ENCODE assay signal across 1 cellular context in genomic region chr7:103119791-103120291, GRCh38.
TF ChIP-seq lines count a peak whose summit lies in the region.

No MANE protein-coding gene starts in this region.

TF ChIP-seq in K562, 482 proteins besides CTCF, POLR2A, EP300 and RAD21 (continued from another document and continues in another):
- TF ChIP-seq NKRF (IDR thresholded peaks at IDR 0.05; ENCODE audit: borderline replicate concordance) (no peak; the same call in 1 of the 2 replicates), MYNN (IDR thresholded peaks at IDR 0.05) (peak; percentile 94), MYNN (CRISPR knock-in tag; IDR thresholded peaks at IDR 0.05) (no peak), OTX1 (CRISPR knock-in tag; IDR thresholded peaks at IDR 0.05) (no peak), ZNF232 (CRISPR knock-in tag; IDR thresholded peaks at IDR 0.05) (0 out of 2 replicates have a peak, but pooled peaks have one; percentile 52), REST (CRISPR knock-in tag; IDR thresholded peaks at IDR 0.05; ENCODE audit: low read depth) (no peak), ESRRA (IDR thresholded peaks at IDR 0.05; ENCODE audit: borderline replicate concordance, low read depth) (peak; percentile 93), PTRF (tag; IDR thresholded peaks at IDR 0.05) (no peak), ASH1L (IDR thresholded peaks at IDR 0.05; ENCODE audit: borderline replicate concordance, low read depth, partially characterized antibody) (no peak), NEUROD1 (IDR thresholded peaks at IDR 0.05; ENCODE audit: borderline replicate concordance, low read depth, low read length, partially characterized antibody) (peak; percentile 32), HDAC6 (IDR thresholded peaks at IDR 0.05; ENCODE audit: low read depth, low read length) (no peak), ZNF507 (tag; conservative IDR thresholded peaks at IDR 0.05) (no peak), PCBP1 (IDR thresholded peaks at IDR 0.05; ENCODE audit: low read depth, low read length, poor library complexity, severe bottlenecking) (no peak), ZNF699 (CRISPR knock-in tag; IDR thresholded peaks at IDR 0.05; ENCODE audit: insufficient replicate concordance) (no peak), KLF10 (CRISPR knock-in tag; IDR thresholded peaks at IDR 0.05) (no peak), CTBP1 (IDR thresholded peaks at IDR 0.05; ENCODE audit: borderline replicate concordance) (peak; percentile 100), ZNF512 (tag; IDR thresholded peaks at IDR 0.05) (no peak), BRF1 (IDR thresholded peaks at IDR 0.05; ENCODE audit: borderline replicate concordance, extremely low read depth, insufficient read length) (no peak), MGA (IDR thresholded peaks at IDR 0.05) (peak; percentile 94), NELFE (IDR thresholded peaks at IDR 0.05; ENCODE audit: insufficient read depth, insufficient read length) (no peak), GABPB2 (CRISPR knock-in tag; conservative IDR thresholded peaks at IDR 0.05) (no peak), ZNF707 (CRISPR knock-in tag; conservative IDR thresholded peaks at IDR 0.05) (no peak)
- TF ChIP-seq, protein P1, sequence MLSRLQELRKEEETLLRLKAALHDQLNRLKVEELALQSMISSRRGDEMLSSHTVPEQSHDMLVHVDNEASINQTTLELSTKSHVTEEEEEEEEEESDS (CRISPR knock-in tag; IDR thresholded peaks at IDR 0.05): no peak
- TF ChIP-seq, protein P2, sequence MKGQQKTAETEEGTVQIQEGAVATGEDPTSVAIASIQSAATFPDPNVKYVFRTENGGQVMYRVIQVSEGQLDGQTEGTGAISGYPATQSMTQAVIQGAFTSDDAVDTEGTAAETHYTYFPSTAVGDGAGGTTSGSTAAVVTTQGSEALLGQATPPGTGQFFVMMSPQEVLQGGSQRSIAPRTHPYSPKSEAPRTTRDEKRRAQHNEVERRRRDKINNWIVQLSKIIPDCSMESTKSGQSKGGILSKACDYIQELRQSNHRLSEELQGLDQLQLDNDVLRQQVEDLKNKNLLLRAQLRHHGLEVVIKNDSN (CRISPR knock-in tag; IDR thresholded peaks at IDR 0.05): peak; percentile 84
- TF ChIP-seq, protein P3, sequence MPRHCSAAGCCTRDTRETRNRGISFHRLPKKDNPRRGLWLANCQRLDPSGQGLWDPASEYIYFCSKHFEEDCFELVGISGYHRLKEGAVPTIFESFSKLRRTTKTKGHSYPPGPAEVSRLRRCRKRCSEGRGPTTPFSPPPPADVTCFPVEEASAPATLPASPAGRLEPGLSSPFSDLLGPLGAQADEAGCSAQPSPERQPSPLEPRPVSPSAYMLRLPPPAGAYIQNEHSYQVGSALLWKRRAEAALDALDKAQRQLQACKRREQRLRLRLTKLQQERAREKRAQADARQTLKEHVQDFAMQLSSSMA (CRISPR knock-in tag; IDR thresholded peaks at IDR 0.05): no peak
- TF ChIP-seq, protein P4, sequence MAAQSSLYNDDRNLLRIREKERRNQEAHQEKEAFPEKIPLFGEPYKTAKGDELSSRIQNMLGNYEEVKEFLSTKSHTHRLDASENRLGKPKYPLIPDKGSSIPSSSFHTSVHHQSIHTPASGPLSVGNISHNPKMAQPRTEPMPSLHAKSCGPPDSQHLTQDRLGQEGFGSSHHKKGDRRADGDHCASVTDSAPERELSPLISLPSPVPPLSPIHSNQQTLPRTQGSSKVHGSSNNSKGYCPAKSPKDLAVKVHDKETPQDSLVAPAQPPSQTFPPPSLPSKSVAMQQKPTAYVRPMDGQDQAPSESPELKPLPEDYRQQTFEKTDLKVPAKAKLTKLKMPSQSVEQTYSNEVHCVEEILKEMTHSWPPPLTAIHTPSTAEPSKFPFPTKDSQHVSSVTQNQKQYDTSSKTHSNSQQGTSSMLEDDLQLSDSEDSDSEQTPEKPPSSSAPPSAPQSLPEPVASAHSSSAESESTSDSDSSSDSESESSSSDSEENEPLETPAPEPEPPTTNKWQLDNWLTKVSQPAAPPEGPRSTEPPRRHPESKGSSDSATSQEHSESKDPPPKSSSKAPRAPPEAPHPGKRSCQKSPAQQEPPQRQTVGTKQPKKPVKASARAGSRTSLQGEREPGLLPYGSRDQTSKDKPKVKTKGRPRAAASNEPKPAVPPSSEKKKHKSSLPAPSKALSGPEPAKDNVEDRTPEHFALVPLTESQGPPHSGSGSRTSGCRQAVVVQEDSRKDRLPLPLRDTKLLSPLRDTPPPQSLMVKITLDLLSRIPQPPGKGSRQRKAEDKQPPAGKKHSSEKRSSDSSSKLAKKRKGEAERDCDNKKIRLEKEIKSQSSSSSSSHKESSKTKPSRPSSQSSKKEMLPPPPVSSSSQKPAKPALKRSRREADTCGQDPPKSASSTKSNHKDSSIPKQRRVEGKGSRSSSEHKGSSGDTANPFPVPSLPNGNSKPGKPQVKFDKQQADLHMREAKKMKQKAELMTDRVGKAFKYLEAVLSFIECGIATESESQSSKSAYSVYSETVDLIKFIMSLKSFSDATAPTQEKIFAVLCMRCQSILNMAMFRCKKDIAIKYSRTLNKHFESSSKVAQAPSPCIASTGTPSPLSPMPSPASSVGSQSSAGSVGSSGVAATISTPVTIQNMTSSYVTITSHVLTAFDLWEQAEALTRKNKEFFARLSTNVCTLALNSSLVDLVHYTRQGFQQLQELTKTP (IDR thresholded peaks at IDR 0.05; ENCODE audit: low read depth in 1 of 2, partially characterized antibody in 2 of 2): peak in 1 of 2 experiments; percentile 94
- TF ChIP-seq, protein P5, sequence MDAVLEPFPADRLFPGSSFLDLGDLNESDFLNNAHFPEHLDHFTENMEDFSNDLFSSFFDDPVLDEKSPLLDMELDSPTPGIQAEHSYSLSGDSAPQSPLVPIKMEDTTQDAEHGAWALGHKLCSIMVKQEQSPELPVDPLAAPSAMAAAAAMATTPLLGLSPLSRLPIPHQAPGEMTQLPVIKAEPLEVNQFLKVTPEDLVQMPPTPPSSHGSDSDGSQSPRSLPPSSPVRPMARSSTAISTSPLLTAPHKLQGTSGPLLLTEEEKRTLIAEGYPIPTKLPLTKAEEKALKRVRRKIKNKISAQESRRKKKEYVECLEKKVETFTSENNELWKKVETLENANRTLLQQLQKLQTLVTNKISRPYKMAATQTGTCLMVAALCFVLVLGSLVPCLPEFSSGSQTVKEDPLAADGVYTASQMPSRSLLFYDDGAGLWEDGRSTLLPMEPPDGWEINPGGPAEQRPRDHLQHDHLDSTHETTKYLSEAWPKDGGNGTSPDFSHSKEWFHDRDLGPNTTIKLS (IDR thresholded peaks at IDR 0.05; ENCODE audit: borderline replicate concordance, low read depth): peak; percentile 60; the same call in 1 of the 2 replicates
